20 cellular contexts compared by ENCODE assay signal in the genomic region with DNA sequence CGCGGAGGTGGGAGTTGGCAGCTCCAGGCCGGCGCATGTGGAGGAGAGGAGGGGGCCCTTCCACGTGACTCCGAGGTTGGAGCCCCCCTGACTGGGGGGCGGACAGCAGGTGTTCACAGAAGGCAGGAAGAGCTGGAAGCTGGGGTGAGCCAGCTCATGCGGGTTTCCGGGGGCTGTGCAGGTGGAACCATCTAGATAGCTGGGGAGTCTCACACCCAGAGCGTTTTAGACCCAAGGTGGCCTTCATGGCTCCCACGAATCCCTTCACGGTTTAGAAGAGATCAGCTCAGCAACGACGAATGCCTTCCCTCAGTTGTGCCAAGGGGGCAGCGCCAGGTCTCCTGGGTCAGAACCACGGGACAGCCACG.
"Had no signal": no experiment of that assay in that cellular context is flagged by ENCODE, and none has a peak within 500 bp of the region (broad histone marks: within the 10 kb centered on the region; RNA-seq: fewer than 3 reads in every experiment).

No MANE protein-coding gene starts in this region.

- H3K27ac ChIP-seq: hepatocyte, neutrophil, psoas muscle, right lobe of liver, spleen, suprapubic skin, thyroid gland, upper lobe of left lung, uterus had no signal

- DNase-seq: foreskin melanocyte; left colon; left ventricle myocardium superior; mesenchymal stem cell; midbrain; psoas muscle; retina; right lobe of liver; spleen; stimulated activated CD4-positive, alpha-beta T cell treated with anti-CD3 and anti-CD28 coated beads, Interleukin-1b, Interleukin-23, amount 100 ng/mL, for 48 hours; stimulated activated CD4-positive, alpha-beta T cell treated with anti-CD3 and anti-CD28 coated beads, Interleukin-4, amount 100 ng/mL, for 24 hours; stimulated activated naive CD4-positive, alpha-beta T cell; thyroid gland; uterus had no signal

- H3K27ac Mint-ChIP-seq: dendritic cell treated with granulocyte-macrophage colony-stimulating factor and Interleukin-4, amounts not matched to agents 40 ng/mL and 50 ng/mL, for 4 days; natural killer cell treated with Interleukin-12 subunit alpha and Interleukin-12 subunit beta and Interleukin-15 and Interleukin-18, amount 100 ng/mL, for 72 hours had no signal

- H3K27me3 Mint-ChIP-seq: dendritic cell treated with granulocyte-macrophage colony-stimulating factor and Interleukin-4, amounts not matched to agents 40 ng/mL and 50 ng/mL, for 4 days; natural killer cell treated with Interleukin-12 subunit alpha and Interleukin-12 subunit beta and Interleukin-15 and Interleukin-18, amount 100 ng/mL, for 72 hours had no signal

- H3K4me3 Mint-ChIP-seq: dendritic cell treated with granulocyte-macrophage colony-stimulating factor and Interleukin-4, amounts not matched to agents 40 ng/mL and 50 ng/mL, for 4 days; natural killer cell treated with Interleukin-12 subunit alpha and Interleukin-12 subunit beta and Interleukin-15 and Interleukin-18, amount 100 ng/mL, for 72 hours had no signal

- ATAC-seq: left colon, left ventricle myocardium superior, psoas muscle had no signal

- H3K27me3 ChIP-seq: hepatocyte, neutrophil, right lobe of liver, spleen, suprapubic skin, thyroid gland, upper lobe of left lung, uterus had no signal

- H3K4me1 ChIP-seq: psoas muscle, right lobe of liver, spleen, thyroid gland, upper lobe of left lung had no signal
